14 cellular contexts compared by ENCODE assay signal in the genomic region with DNA sequence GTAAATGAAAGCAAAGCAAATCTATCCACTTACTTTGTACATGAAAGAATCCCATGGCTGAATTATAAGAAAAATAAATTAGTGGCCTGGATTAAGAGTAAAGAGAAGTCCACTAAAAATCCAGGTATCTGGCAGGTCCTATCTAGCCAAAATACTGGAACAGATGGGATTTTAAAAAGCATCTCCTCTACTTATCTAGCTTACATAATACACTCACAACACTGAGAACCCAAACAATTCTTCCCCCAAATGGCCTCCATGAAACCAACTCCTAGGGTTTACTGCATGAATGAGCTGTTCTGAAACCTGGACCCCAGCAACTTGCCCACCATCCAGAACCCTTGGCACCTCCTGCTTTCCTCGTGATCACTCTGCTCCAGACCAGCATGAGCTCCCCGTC.
"Had no signal": no experiment of that assay in that cellular context is flagged by ENCODE, and none has a peak within 500 bp of the region (broad histone marks: within the 10 kb centered on the region; RNA-seq: fewer than 3 reads in every experiment).

No MANE protein-coding gene starts in this region.

- H3K4me1 ChIP-seq: gastrocnemius medialis had no signal

- DNase-seq: central memory CD4-positive, alpha-beta T cell; effector memory CD8-positive, alpha-beta T cell; gastrocnemius medialis; heart right ventricle; hypothalamus; kidney glomerular epithelial cell; mammary epithelial cell; natural killer cell; stimulated activated CD4-positive, alpha-beta T cell treated with anti-CD3 and anti-CD28 coated beads, Interleukin-12 subunit alpha, Interleukin-12 subunit beta, amount 100 ng/mL, for 4 hours; stimulated activated naive CD4-positive, alpha-beta T cell treated with Interleukin-2 at 50 U/mL for 16 hours had no signal

- H3K27me3 ChIP-seq: esophagus muscularis mucosa, gastrocnemius medialis, heart right ventricle had no signal

- H3K4me3 ChIP-seq: esophagus muscularis mucosa, gastrocnemius medialis, heart right ventricle, skin epidermis had no signal

- H3K9me3 ChIP-seq: esophagus muscularis mucosa, gastrocnemius medialis, heart right ventricle had no signal

- ATAC-seq: effector memory CD8-positive, alpha-beta T cell; gastrocnemius medialis; heart right ventricle; natural killer cell; sciatic nerve had no signal

- H3K9me3 Mint-ChIP-seq: effector memory CD8-positive, alpha-beta T cell; natural killer cell had no signal

- H3K36me3 Mint-ChIP-seq: natural killer cell had no signal

- H3K27ac ChIP-seq: epithelial cell of prostate had no signal

- H3K4me3 Mint-ChIP-seq: effector memory CD8-positive, alpha-beta T cell; natural killer cell had no signal

- H3K36me3 ChIP-seq: gastrocnemius medialis had no signal

- H3K27ac Mint-ChIP-seq: effector memory CD8-positive, alpha-beta T cell; natural killer cell had no signal
